Comparison of ENCODE assay signal across 11 cellular contexts in the genomic region with DNA sequence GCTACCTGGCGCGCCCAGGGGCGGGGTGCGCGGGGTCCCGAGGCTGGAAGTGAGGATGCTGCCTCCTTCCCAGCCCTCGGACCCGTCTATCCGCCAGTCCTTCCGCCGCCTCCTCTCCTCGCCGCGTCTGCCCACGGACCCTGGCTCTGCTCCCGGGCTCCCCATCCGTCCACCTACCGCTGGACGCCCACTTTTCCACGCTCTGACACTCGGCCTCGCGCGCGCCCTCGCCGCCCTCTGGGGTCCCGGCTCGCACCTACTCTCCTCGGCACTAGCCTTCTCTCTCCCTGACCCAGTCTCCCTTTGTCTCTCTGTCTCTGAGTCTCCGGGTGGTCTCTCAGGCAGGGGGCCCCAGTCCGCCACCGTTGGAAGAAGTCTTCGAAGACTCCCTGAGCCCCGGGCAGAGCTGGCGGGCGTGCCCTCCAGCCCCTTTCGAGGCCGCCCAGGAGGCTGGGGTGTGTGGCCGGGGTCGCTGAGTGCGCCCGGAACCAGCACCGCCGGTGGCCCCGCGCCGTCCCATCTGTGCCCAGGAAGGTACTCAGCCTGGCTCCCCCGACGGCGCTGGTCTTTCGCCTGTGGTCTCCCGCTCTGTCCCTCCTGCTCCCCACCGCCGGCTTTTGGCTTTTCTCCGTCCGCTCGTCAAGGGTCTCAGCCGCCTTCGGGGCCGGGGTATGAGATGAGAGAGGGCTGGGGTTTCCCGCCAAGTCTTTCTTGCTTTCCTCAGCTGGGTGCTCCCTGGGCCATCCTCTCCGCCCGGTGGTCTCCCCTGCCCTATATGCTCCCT. TPM values are rescaled to one million over a fixed set of nuclear protein-coding genes. Genes with fewer than 3 reads are reported as not detected.
A peak's percentile ranks its signal among the peaks of the same experiment; 100 is the strongest.
DNase-seq lines count a peak whose midpoint lies in the region; ATAC-seq and TF ChIP-seq lines count a peak whose summit lies in the region.
"Had no signal": no experiment of that assay in that cellular context is flagged by ENCODE, and none has a peak within 500 bp of the region (broad histone marks: within the 10 kb centered on the region; RNA-seq: fewer than 3 reads in every experiment).

No MANE protein-coding gene starts in this region.

- H3K27ac ChIP-seq in esophagus muscularis mucosa (replicated peaks in 1 of 4) = no peak overlapping the region
- H3K27ac ChIP-seq: thyroid gland had no signal

- H3K27me3 ChIP-seq in esophagus muscularis mucosa = peaks cover 5 to 96% (median 30%) of the 10 kb centered on the region in 4 donors

- peaks cover 51% of the 10 kb centered on the region for H3K27me3 Mint-ChIP-seq in T-helper 17 cell

- H3K4me3 ChIP-seq in esophagus muscularis mucosa (peak overlapping the region; percentile 31 to 47 (median 40)), skeletal muscle cell (ENCODE audit: low read depth, low read length) (peak overlapping the region; percentile 22)
- H3K4me3 ChIP-seq: lung had no signal

- peaks cover 14% of the 10 kb centered on the region for H3K36me3 Mint-ChIP-seq in T-helper 17 cell (ENCODE audit: low read depth)

- no peak for TF ChIP-seq EP300 in esophagus muscularis mucosa (IDR thresholded peaks at IDR 0.05)

- WGBS in esophagus muscularis mucosa = 6% methylated on average over 51 of the region's 64 CpGs

- H3K4me3 Mint-ChIP-seq in T-helper 17 cell = peak overlapping the region; percentile 89

- H3K36me3 ChIP-seq in esophagus muscularis mucosa = no peaks in the 10 kb centered on the region
- H3K36me3 ChIP-seq: thyroid gland had no signal

- H3K9me3 ChIP-seq in T-helper 17 cell (ENCODE audit: control insufficient read depth, low read length, poor library complexity, severe bottlenecking) (no peaks in the 10 kb centered on the region), esophagus muscularis mucosa (no peaks in the 10 kb centered on the region)
- H3K9me3 ChIP-seq: thyroid gland had no signal

- H3K27ac Mint-ChIP-seq in T-helper 17 cell = no peak overlapping the region

- ATAC-seq in T-helper 17 cell (no peak), GM18907 (IDR thresholded peaks at IDR 0.05; ENCODE audit: unreplicated experiment) (no peak)

- no peak for TF ChIP-seq POLR2A in esophagus muscularis mucosa (IDR thresholded peaks at IDR 0.05; ENCODE audit: low read depth)

- DNase-seq in NCI-H510A treated with DMSO at 0.1 percent for 48 hours (lab: John Stamatoyannopoulos, UW) (peak; percentile 64), NCI-H510A (lab: John Stamatoyannopoulos, UW) (no peak), T-helper 17 cell (no peak), esophagus muscularis mucosa (ENCODE audit: extremely low spot score) (no peak), skeletal muscle cell (ENCODE audit: low read depth) (no peak), NCI-H1694 treated with DMSO at 0.1 percent for 48 hours (lab: John Stamatoyannopoulos, UW) (no peak), NCI-H128 (lab: John Stamatoyannopoulos, UW; ENCODE audit: unreplicated experiment) (no peak)
- DNase-seq: NCI-H1436 treated with DMSO at 0.1 percent for 48 hours had no signal

- H3K4me1 Mint-ChIP-seq in T-helper 17 cell = peaks cover 23% of the 10 kb centered on the region

- peaks cover 8 to 34% (median 31%) of the 10 kb centered on the region in 4 donors for H3K4me1 ChIP-seq in esophagus muscularis mucosa

- no peak for TF ChIP-seq CTCF in esophagus muscularis mucosa (IDR thresholded peaks at IDR 0.05)

- intact Hi-C loops in esophagus muscularis mucosa (cut with DNase I) = no loop called here

RNA-seq across cellular contexts. Expression of a gene that starts 0.6 kb away (rescaled TPM):
- total RNA-seq in T-helper 17 cell = under 1 TPM in 1 of 2 donors, not detected in 1; 0.17 TPM
- total RNA-seq in esophagus muscularis mucosa = under 1 TPM in 2 of 4 donors, not detected in 2; under 0.01 to 0.06 TPM
- total RNA-seq: thyroid gland had no signal

RNA-seq across cellular contexts. Expression of a gene that starts 11.2 kb away (rescaled TPM):
- total RNA-seq in T-helper 17 cell (10 to 100 TPM; 23.2 to 28.1 TPM), esophagus muscularis mucosa (10 to 100 TPM; 31.6 to 51.7 (median 42.4) TPM)

RNA-seq across cellular contexts. Expression of a gene that starts 28.1 kb away (rescaled TPM):
- 1 to 10 TPM; 2.7 to 4.2 TPM for total RNA-seq in T-helper 17 cell
- total RNA-seq in esophagus muscularis mucosa = 10 to 100 TPM; 12.9 to 21.9 (median 15.2) TPM

RNA-seq across cellular contexts. Expression of a gene that starts 37.4 kb away (rescaled TPM):
- total RNA-seq in T-helper 17 cell (10 to 100 TPM; 36.2 to 36.5 TPM), esophagus muscularis mucosa (10 to 100 TPM; 13.3 to 19.8 (median 16.1) TPM)

RNA-seq across cellular contexts. Expression of a gene that starts 37.9 kb away (rescaled TPM):
- total RNA-seq in T-helper 17 cell = 1 to 10 TPM; 1.3 to 2.2 TPM
- 10 to 100 TPM in 2 of 4 donors, 1 to 10 TPM in 2; 3.1 to 12.0 (median 8.3) TPM for total RNA-seq in esophagus muscularis mucosa
